ENCODE assay signal across 9 cellular contexts in genomic region chr19:3375221-3376088, GRCh38. TPM values are rescaled to one million over a fixed set of nuclear protein-coding genes. Genes with fewer than 3 reads are reported as not detected.
DNase-seq lines count a peak whose midpoint lies in the region; TF ChIP-seq lines count a peak whose summit lies in the region.
"Had no signal": no experiment of that assay in that cellular context is flagged by ENCODE, and none has a peak within 500 bp of the region (broad histone marks: within the 10 kb centered on the region; RNA-seq: fewer than 3 reads in every experiment).

No MANE protein-coding gene starts in this region.

- peak overlapping the region in 37 of 59 donors; percentile 0 to 44 (median 17) for H3K4me3 ChIP-seq in dorsolateral prefrontal cortex
- peak overlapping the region in 2 of 3 donors; percentile 31 to 45 for H3K4me3 ChIP-seq in liver (ENCODE audit: low read depth in 1 of 3, low read length in 3 of 3)
- peak overlapping the region; percentile 10 to 37 (median 14) for H3K4me3 ChIP-seq in stomach

- peak; percentile 30 for DNase-seq in HFFc6
- DNase-seq in dorsolateral prefrontal cortex: peak; percentile 77 to 93 (median 88)
- peak; percentile 82 for DNase-seq in stomach
- DNase-seq in SW480 (ENCODE audit: low spot score): no peak
- DNase-seq in KG1 (lab: John Stamatoyannopoulos, UW): no peak
- no peak for DNase-seq in glutamatergic neuron
- no peak for DNase-seq in NCI-H187 treated with DMSO at 0.1 percent for 48 hours (lab: John Stamatoyannopoulos, UW)
- DNase-seq: activated T-cell treated with anti-CD3 and anti-CD28 coated beads for 4 hours had no signal

- TF ChIP-seq RAD21 in liver (IDR thresholded peaks at IDR 0.05): peak in 1 of 2 donors; percentile 42

- TF ChIP-seq CTCF in HFFc6 (IDR thresholded peaks at IDR 0.05): no peak
- TF ChIP-seq CTCF in dorsolateral prefrontal cortex (IDR thresholded peaks at IDR 0.05 in 54 of 56, conservative IDR thresholded peaks at IDR 0.05 in 2 of 56; ENCODE audit: low read depth in 1 of 56, partially characterized antibody in 56 of 56): no peak
- TF ChIP-seq CTCF in liver (IDR thresholded peaks at IDR 0.05; ENCODE audit: low read depth, low read length, missing input control): no peak
- no peak for TF ChIP-seq CTCF in stomach (IDR thresholded peaks at IDR 0.05)
- TF ChIP-seq CTCF in glutamatergic neuron (IDR thresholded peaks at IDR 0.05; ENCODE audit: partially characterized antibody, unreplicated experiment): no peak

- 20% methylated on average over 32 of the region's 32 CpGs for WGBS in liver
- 15 to 27% (median 21%) methylated on average over 27 to 32 of the region's 32 CpGs for WGBS in stomach, 5 donors

- H3K9me3 ChIP-seq in liver (ENCODE audit: control insufficient read depth in 4 of 4, low read length in 3 of 4): no peaks in the 10 kb centered on the region
- no peaks in the 10 kb centered on the region for H3K9me3 ChIP-seq in stomach

- intact Hi-C loops in dorsolateral prefrontal cortex (cut with DNase I) (no loop called here), stomach (cut with DNase I; ENCODE audit: low total_unique reads) (no loop called here)

- H3K9me3 Mint-ChIP-seq in HFFc6 (no peaks in the 10 kb centered on the region), glutamatergic neuron (ENCODE audit: unreplicated experiment) (peaks cover 2% of the 10 kb centered on the region)

- H3K27me3 ChIP-seq in dorsolateral prefrontal cortex: no peaks in the 10 kb centered on the region
- H3K27me3 ChIP-seq in liver (ENCODE audit: control insufficient read depth in 4 of 4, insufficient read depth in 4 of 4, low read length in 3 of 4): no peaks in the 10 kb centered on the region
- no peaks in the 10 kb centered on the region for H3K27me3 ChIP-seq in stomach

- H3K4me1 Mint-ChIP-seq in HFFc6 (ENCODE audit: low read depth) (peaks cover 48% of the 10 kb centered on the region), glutamatergic neuron (ENCODE audit: low read depth, unreplicated experiment) (no peaks in the 10 kb centered on the region)

- peak; percentile 9 for TF ChIP-seq EP300 in stomach (IDR thresholded peaks at IDR 0.05)

- no peak for TF ChIP-seq POLR2A in stomach (IDR thresholded peaks at IDR 0.05)

- H3K27me3 Mint-ChIP-seq in HFFc6 (ENCODE audit: insufficient read depth) (peaks cover 4% of the 10 kb centered on the region), glutamatergic neuron (ENCODE audit: unreplicated experiment) (peaks cover 33% of the 10 kb centered on the region)

- H3K27ac ChIP-seq in dorsolateral prefrontal cortex (peak overlapping the region; percentile 67 to 97 (median 93)), liver (ENCODE audit: low read depth in 1 of 2, low read length in 2 of 2) (peak overlapping the region; percentile 97 to 99), stomach (peak overlapping the region; percentile 83 to 100 (median 99))

- H3K36me3 Mint-ChIP-seq in HFFc6 (ENCODE audit: low read depth): no peaks in the 10 kb centered on the region; the same call in 1 of the 2 replicates
- H3K36me3 Mint-ChIP-seq in glutamatergic neuron (ENCODE audit: unreplicated experiment): no peaks in the 10 kb centered on the region

- H3K9ac ChIP-seq in liver (ENCODE audit: low read depth in 1 of 2, low read length in 2 of 2): peak overlapping the region; percentile 0 to 88

- peak overlapping the region; percentile 73 for H3K27ac Mint-ChIP-seq in HFFc6
- H3K27ac Mint-ChIP-seq in glutamatergic neuron (ENCODE audit: unreplicated experiment): no peak overlapping the region

- H3K36me3 ChIP-seq in liver (ENCODE audit: control insufficient read depth in 4 of 4, insufficient read depth in 3 of 4, low read depth in 1 of 4, low read length in 3 of 4): no peaks in the 10 kb centered on the region
- peaks cover 0 to 5% (median 0%) of the 10 kb centered on the region in 4 donors for H3K36me3 ChIP-seq in stomach

- H3K4me3 Mint-ChIP-seq in HFFc6: peak overlapping the region; percentile 62
- no peak overlapping the region for H3K4me3 Mint-ChIP-seq in glutamatergic neuron (ENCODE audit: unreplicated experiment)

- H3K4me1 ChIP-seq in liver (ENCODE audit: control insufficient read depth in 4 of 4, insufficient read depth in 4 of 4, low read length in 3 of 4): peaks cover 11 to 60% (median 43%) of the 10 kb centered on the region in 4 donors
- peaks cover 48 to 98% (median 85%) of the 10 kb centered on the region in 4 donors for H3K4me1 ChIP-seq in stomach

TF ChIP-seq in liver, 16 proteins besides CTCF, POLR2A, EP300 and RAD21:
- TF ChIP-seq ATF3 (IDR thresholded peaks at IDR 0.05): peak; percentile 57
- peak; percentile 79 for TF ChIP-seq SP1 (IDR thresholded peaks at IDR 0.05)
- TF ChIP-seq YY1 (IDR thresholded peaks at IDR 0.05): peak; percentile 26
- peak; percentile 7 for TF ChIP-seq FOXA2 (IDR thresholded peaks at IDR 0.05)
- peak; percentile 81 to 93 for TF ChIP-seq EGR1 (IDR thresholded peaks at IDR 0.05; ENCODE audit: low read depth in 2 of 2)
- TF ChIP-seq GABPA (IDR thresholded peaks at IDR 0.05 in 1 of 2, conservative IDR thresholded peaks at IDR 0.05 in 1 of 2): no peak
- peak; percentile 32 for TF ChIP-seq FOXA1 (IDR thresholded peaks at IDR 0.05)
- peak; percentile 76 for TF ChIP-seq NR2F2 (IDR thresholded peaks at IDR 0.05)
- TF ChIP-seq REST (IDR thresholded peaks at IDR 0.05): peak; percentile 73
- TF ChIP-seq MAX (IDR thresholded peaks at IDR 0.05): peak; percentile 44
- TF ChIP-seq HNF4G (IDR thresholded peaks at IDR 0.05): no peak
- peak; percentile 82 to 87 for TF ChIP-seq JUND (IDR thresholded peaks at IDR 0.05)
- no peak for TF ChIP-seq ZBTB33 (IDR thresholded peaks at IDR 0.05)
- TF ChIP-seq HNF4A (conservative IDR thresholded peaks at IDR 0.05): peak; percentile 34 to 62
- TF ChIP-seq TAF1 (conservative IDR thresholded peaks at IDR 0.05): peak; percentile 31
- TF ChIP-seq RXRA (IDR thresholded peaks at IDR 0.05): peak; percentile 66 to 80

RNA-seq across cellular contexts. Expression of gene NFIC, which starts 9.1 kb away (rescaled TPM):
- total RNA-seq in HFFc6 (2021; fragmentation: NEBNext Ultra II Directional; extraction: Animal tissue kit (Norgen Biotek cat#: 25700)): 100 to 1,000 TPM; 186 to 219 (median 211) TPM
- total RNA-seq in dorsolateral prefrontal cortex (100 to 1,000 TPM in 118 of 120 experiments, 10 to 100 TPM in 2; 98.0 to 269 (median 135) TPM), liver (100 to 1,000 TPM in 1 of 2 donors, 10 to 100 TPM in 1; 12.8 to 100 TPM), stomach (100 to 1,000 TPM in 2 of 5 donors, 10 to 100 TPM in 3; 32.3 to 251 (median 94.2) TPM), glutamatergic neuron (ENCODE audit: unreplicated experiment) (2.0 TPM)
- polyA plus RNA-seq in liver (10 to 100 TPM; 71.8 to 78.5 TPM), stomach (10 to 100 TPM; 16.7 to 61.5 (median 34.2) TPM)

Comparison
In these comparisons a context has a peak if more than half of its experiments do, and no peak if none do; other contexts are left out.
1. DNase-seq: peak in HFFc6 (single experiment), dorsolateral prefrontal cortex (10 of 10) and stomach (single experiment); none in SW480 (single experiment), KG1 (single experiment), glutamatergic neuron (single experiment) and NCI-H187 treated with DMSO at 0.1 percent for 48 hours (single experiment).
2. Peak in every context shown above with its lines, with median percentiles within 50 percentile points of each other: H3K27ac ChIP-seq and H3K4me3 ChIP-seq.